Comparison of ENCODE assay signal across 15 cellular contexts in the genomic region with DNA sequence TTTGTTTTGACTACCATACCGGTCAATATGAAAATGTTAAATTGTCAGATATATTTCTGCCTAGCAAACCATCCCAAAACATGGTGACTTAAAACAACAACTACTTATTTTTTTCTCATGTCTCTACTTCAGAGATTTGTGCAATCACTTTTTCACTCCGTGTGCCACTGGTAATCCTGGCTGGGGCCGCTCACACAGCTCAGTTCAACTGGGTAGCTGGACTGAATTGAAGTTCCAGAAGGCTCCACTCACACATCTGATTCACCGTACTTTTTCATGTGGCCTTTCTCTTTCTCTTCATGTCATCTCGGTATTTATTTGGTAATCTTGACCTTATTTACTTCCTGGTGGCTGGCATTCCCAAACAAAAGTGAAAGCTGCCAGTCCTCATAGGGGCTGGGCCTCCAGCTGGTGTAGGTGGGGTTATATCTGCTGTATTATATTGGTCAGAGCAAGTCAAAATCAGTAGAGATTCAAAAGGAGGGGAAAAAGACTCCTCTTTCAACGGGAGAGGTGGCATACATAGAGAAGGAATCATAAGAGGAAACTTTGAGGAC.
DNase-seq lines count a peak whose midpoint lies in the region; ATAC-seq and TF ChIP-seq lines count a peak whose summit lies in the region.
"Had no signal": no experiment of that assay in that cellular context is flagged by ENCODE, and none has a peak within 500 bp of the region (broad histone marks: within the 10 kb centered on the region; RNA-seq: fewer than 3 reads in every experiment).

No MANE protein-coding gene starts in this region.

- H3K36me3 ChIP-seq in GM23338 (ENCODE audit: insufficient read depth) (no peaks in the 10 kb centered on the region), MM.1S (replicated peaks; ENCODE audit: insufficient read depth, low read length) (no peaks in the 10 kb centered on the region)

- no peaks in the 10 kb centered on the region for H3K4me1 ChIP-seq in GM23338 (ENCODE audit: insufficient read depth)
- H3K4me1 ChIP-seq in MM.1S (ENCODE audit: low read length), result no peaks in the 10 kb centered on the region

- H3K4me2 ChIP-seq in GM23338 (no peak overlapping the region), MM.1S (ENCODE audit: low read depth, low read length) (no peak overlapping the region)

- no peaks in the 10 kb centered on the region for H3K9me3 ChIP-seq in MM.1S (replicated peaks; ENCODE audit: insufficient read depth, low read length)

- H4K20me1 ChIP-seq in GM23338 (replicated peaks; ENCODE audit: insufficient read depth) (no peaks in the 10 kb centered on the region), MM.1S (ENCODE audit: insufficient read depth, low read length) (no peaks in the 10 kb centered on the region)

- H3K9me3 Mint-ChIP-seq in GM23338 (no peaks in the 10 kb centered on the region), mesothelial cell of epicardium (no peaks in the 10 kb centered on the region)

- H3K4me3 Mint-ChIP-seq in GM23338 (no peak overlapping the region), mesothelial cell of epicardium (no peak overlapping the region)
- H3K4me3 Mint-ChIP-seq: CD4-positive, alpha-beta memory T cell; IgD-negative memory B cell had no signal

- H3K36me3 Mint-ChIP-seq in GM23338 (ENCODE audit: low read depth) (no peaks in the 10 kb centered on the region), mesothelial cell of epicardium (no peaks in the 10 kb centered on the region)
- H3K36me3 Mint-ChIP-seq: CD4-positive, alpha-beta memory T cell; IgD-negative memory B cell had no signal

- peaks cover 4% of the 10 kb centered on the region; the same call in 1 of the 3 replicates for H3K4me1 Mint-ChIP-seq in GM23338
- H3K4me1 Mint-ChIP-seq in mesothelial cell of epicardium, result peaks cover 3% of the 10 kb centered on the region
- H3K4me1 Mint-ChIP-seq: CD4-positive, alpha-beta memory T cell; IgD-negative memory B cell had no signal

- H3K27me3 ChIP-seq in GM23338 (ENCODE audit: insufficient read depth), result no peaks in the 10 kb centered on the region
- H3K27me3 ChIP-seq in MM.1S (replicated peaks; ENCODE audit: insufficient read depth, low read length), result no peaks in the 10 kb centered on the region

- DNase-seq in GM23338 (ENCODE audit: low spot score), result no peak
- DNase-seq in MM.1S, result no peak
- peak; percentile 1 for DNase-seq in SW480 (ENCODE audit: low spot score)
- DNase-seq in myocyte (ENCODE audit: low read depth), result peak; percentile 5
- DNase-seq in NCI-H2107 (lab: John Stamatoyannopoulos, UW), result no peak
- no peak for DNase-seq in mesothelial cell of epicardium (ENCODE audit: low spot score in 2 of 2, unreplicated experiment in 2 of 2)
- no peak for DNase-seq in stimulated activated naive CD8-positive, alpha-beta T cell treated with anti-CD3 and anti-CD28 coated beads, Interleukin-15, Interleukin-2, amounts not matched to agents 100 U/mL and 50 U/mL, for 24 hours
- DNase-seq in GF-D8 (lab: John Stamatoyannopoulos, UW), result no peak
- DNase-seq: CD4-positive, alpha-beta memory T cell; NCI-H1105; NCI-H1694 treated with DMSO at 0.1 percent for 48 hours; NCI-H510A treated with DMSO at 0.1 percent for 48 hours; NCI-H774; T-helper 2 cell had no signal

- H3K27me3 Mint-ChIP-seq in GM23338 (ENCODE audit: insufficient read depth, low read depth, poor library complexity) (peaks cover 4% of the 10 kb centered on the region), mesothelial cell of epicardium (ENCODE audit: low read depth) (no peaks in the 10 kb centered on the region)
- H3K27me3 Mint-ChIP-seq: CD4-positive, alpha-beta memory T cell; IgD-negative memory B cell had no signal

- H2AFZ ChIP-seq in GM23338 (peak overlapping the region; percentile 48), MM.1S (ENCODE audit: low read length) (peak overlapping the region; percentile 25; the same call in 1 of the 2 replicates)

- TF ChIP-seq CTCF in GM23338 (conservative IDR thresholded peaks at IDR 0.05; ENCODE audit: low read depth in 2 of 2), result no peak
- no peak for TF ChIP-seq CTCF in MM.1S (IDR thresholded peaks at IDR 0.05; ENCODE audit: low read length)
- no peak for TF ChIP-seq CTCF in mesothelial cell of epicardium (IDR thresholded peaks at IDR 0.05; ENCODE audit: unreplicated experiment)

- no peak for ATAC-seq in GM23338
- no peak for ATAC-seq in stimulated activated naive CD8-positive, alpha-beta T cell treated with anti-CD3 and anti-CD28 coated beads, Interleukin-15, Interleukin-2, amounts not matched to agents 100 U/mL and 50 U/mL, for 24 hours

- H3K79me2 ChIP-seq in GM23338 (replicated peaks; ENCODE audit: insufficient read depth) (no peaks in the 10 kb centered on the region), MM.1S (ENCODE audit: low read length) (no peaks in the 10 kb centered on the region)

- H3K9me2 ChIP-seq in GM23338 (ENCODE audit: insufficient read depth) (no peaks in the 10 kb centered on the region; the same call in 1 of the 2 replicates), MM.1S (replicated peaks; ENCODE audit: insufficient read depth, low read length) (no peaks in the 10 kb centered on the region)

- H3K9ac ChIP-seq in MM.1S (ENCODE audit: low read length), result no peak overlapping the region

- H3K27ac Mint-ChIP-seq in GM23338, result no peak overlapping the region
- no peak overlapping the region for H3K27ac Mint-ChIP-seq in mesothelial cell of epicardium

- H3K27ac ChIP-seq in GM23338 (ENCODE audit: low read depth) (no peak overlapping the region), MM.1S (ENCODE audit: low read length) (no peak overlapping the region)

- no peak overlapping the region for H3K4me3 ChIP-seq in GM23338
- no peak overlapping the region; the same call in 1 of the 2 replicates for H3K4me3 ChIP-seq in MM.1S (ENCODE audit: low read length)

- H3F3A ChIP-seq in GM23338 (replicated peaks; ENCODE audit: low read depth), result no peaks in the 10 kb centered on the region
- no peaks in the 10 kb centered on the region for H3F3A ChIP-seq in MM.1S (ENCODE audit: insufficient read depth, low read length)

TF ChIP-seq in GM23338, 12 proteins besides CTCF, POLR2A, EP300 and RAD21 (continues in another document):
- TF ChIP-seq NANOG (IDR thresholded peaks at IDR 0.05; ENCODE audit: borderline replicate concordance), result no peak
- no peak for TF ChIP-seq STAT1 (IDR thresholded peaks at IDR 0.05; ENCODE audit: unreplicated experiment)
- TF ChIP-seq, protein P1, sequence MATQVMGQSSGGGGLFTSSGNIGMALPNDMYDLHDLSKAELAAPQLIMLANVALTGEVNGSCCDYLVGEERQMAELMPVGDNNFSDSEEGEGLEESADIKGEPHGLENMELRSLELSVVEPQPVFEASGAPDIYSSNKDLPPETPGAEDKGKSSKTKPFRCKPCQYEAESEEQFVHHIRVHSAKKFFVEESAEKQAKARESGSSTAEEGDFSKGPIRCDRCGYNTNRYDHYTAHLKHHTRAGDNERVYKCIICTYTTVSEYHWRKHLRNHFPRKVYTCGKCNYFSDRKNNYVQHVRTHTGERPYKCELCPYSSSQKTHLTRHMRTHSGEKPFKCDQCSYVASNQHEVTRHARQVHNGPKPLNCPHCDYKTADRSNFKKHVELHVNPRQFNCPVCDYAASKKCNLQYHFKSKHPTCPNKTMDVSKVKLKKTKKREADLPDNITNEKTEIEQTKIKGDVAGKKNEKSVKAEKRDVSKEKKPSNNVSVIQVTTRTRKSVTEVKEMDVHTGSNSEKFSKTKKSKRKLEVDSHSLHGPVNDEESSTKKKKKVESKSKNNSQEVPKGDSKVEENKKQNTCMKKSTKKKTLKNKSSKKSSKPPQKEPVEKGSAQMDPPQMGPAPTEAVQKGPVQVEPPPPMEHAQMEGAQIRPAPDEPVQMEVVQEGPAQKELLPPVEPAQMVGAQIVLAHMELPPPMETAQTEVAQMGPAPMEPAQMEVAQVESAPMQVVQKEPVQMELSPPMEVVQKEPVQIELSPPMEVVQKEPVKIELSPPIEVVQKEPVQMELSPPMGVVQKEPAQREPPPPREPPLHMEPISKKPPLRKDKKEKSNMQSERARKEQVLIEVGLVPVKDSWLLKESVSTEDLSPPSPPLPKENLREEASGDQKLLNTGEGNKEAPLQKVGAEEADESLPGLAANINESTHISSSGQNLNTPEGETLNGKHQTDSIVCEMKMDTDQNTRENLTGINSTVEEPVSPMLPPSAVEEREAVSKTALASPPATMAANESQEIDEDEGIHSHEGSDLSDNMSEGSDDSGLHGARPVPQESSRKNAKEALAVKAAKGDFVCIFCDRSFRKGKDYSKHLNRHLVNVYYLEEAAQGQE (IDR thresholded peaks at IDR 0.05; ENCODE audit: unreplicated experiment), result no peak
- TF ChIP-seq JUNB (IDR thresholded peaks at IDR 0.05; ENCODE audit: unreplicated experiment), result no peak

Comparison
In these comparisons a context has a peak if more than half of its experiments do, and no peak if none do; other contexts are left out.
1. DNase-seq: peak in SW480 (single experiment) and myocyte (single experiment); none in GM23338 (single experiment), MM.1S (single experiment), NCI-H2107 (single experiment), mesothelial cell of epicardium (0 of 2), stimulated activated naive CD8-positive, alpha-beta T cell treated with anti-CD3 and anti-CD28 coated beads, Interleukin-15, Interleukin-2, amounts not matched to agents 100 U/mL and 50 U/mL, for 24 hours (single experiment) and GF-D8 (single experiment).